In genomic region chr19:3224346-3225325, GRCh38 we compare ENCODE assay signal across 8 cellular contexts. TPM values are rescaled to one million over a fixed set of nuclear protein-coding genes. Genes with fewer than 3 reads are reported as not detected.
DNase-seq lines count a peak whose midpoint lies in the region; ATAC-seq and TF ChIP-seq lines count a peak whose summit lies in the region.

TSS of gene CELF5 (plus strand) at chr19:3224661. CDS start at chr19:3224740, 79 bp downstream.

- H3K4me3 ChIP-seq in left ventricle myocardium inferior = peak within 1 kb of the TSS; percentile 47
- peak within 1 kb of the TSS; percentile 31 for H3K4me3 ChIP-seq in skeletal muscle cell (ENCODE audit: low read depth, low read length)

- TF ChIP-seq CTCF in left ventricle myocardium inferior (IDR thresholded peaks at IDR 0.05; ENCODE audit: borderline replicate concordance) = peak; percentile 70

- H3K4me1 ChIP-seq in left ventricle myocardium inferior = peaks cover 7% of the 10 kb centered on the region

- H3K9me3 ChIP-seq in left ventricle myocardium inferior (replicated peaks) = no peaks in the 10 kb centered on the region

- CTCF ChIA-PET in activated naive CD4-positive, alpha-beta T cell treated with anti-CD3 and anti-CD28 coated beads for 36 hours (lab: Charles Lee) = interaction anchor here (0.5 to 1.3 kb wide), 4 partner anchors 26 to 120 kb away, joined by 3 to 4 read pairs (median 3); no protein-coding TSS in a partner anchor

- ATAC-seq in HG03045 (IDR thresholded peaks at IDR 0.05; ENCODE audit: unreplicated experiment) = no peak

- H3K27ac Mint-ChIP-seq in activated naive CD4-positive, alpha-beta T cell treated with anti-CD3 and anti-CD28 coated beads for 36 hours = no peak within 1 kb of the TSS

- no peak within 1 kb of the TSS for H3K27ac ChIP-seq in left ventricle myocardium inferior (replicated peaks)

- H3K9me3 Mint-ChIP-seq in activated naive CD4-positive, alpha-beta T cell treated with anti-CD3 and anti-CD28 coated beads for 36 hours = no peaks in the 10 kb centered on the region

- no peaks in the 10 kb centered on the region for H3K36me3 ChIP-seq in left ventricle myocardium inferior

- intact Hi-C loops in activated naive CD4-positive, alpha-beta T cell treated with anti-CD3 and anti-CD28 coated beads for 36 hours (cut with micrococcal nuclease) = no loop called here
- intact Hi-C loops in left ventricle myocardium inferior (cut with micrococcal nuclease) = no loop called here

- in situ Hi-C loops in KBM-7 (cut with MboI; ENCODE audit: low pct_unique_long_range_greater_than_20kb, low sequenced_read_pairs) = no loop called here

- DNase-seq in NCI-H82 (lab: John Stamatoyannopoulos, UW) (peak; percentile 63), NCI-H82 treated with DMSO at 0.1 percent for 48 hours (lab: John Stamatoyannopoulos, UW; ENCODE audit: unreplicated experiment) (no peak), RKO (ENCODE audit: low spot score) (peak; percentile 34), left ventricle myocardium inferior (peak; percentile 38), skeletal muscle cell (ENCODE audit: low read depth) (no peak), KBM-7 (no peak)
- peak; percentile 55 for DNase-seq in activated naive CD4-positive, alpha-beta T cell treated with anti-CD3 and anti-CD28 coated beads for 36 hours

- H3K27me3 ChIP-seq in left ventricle myocardium inferior (ENCODE audit: low read depth) = peaks cover 96% of the 10 kb centered on the region

- H3K4me1 Mint-ChIP-seq in activated naive CD4-positive, alpha-beta T cell treated with anti-CD3 and anti-CD28 coated beads for 36 hours (ENCODE audit: low read depth) = no peaks in the 10 kb centered on the region

- H3K4me3 Mint-ChIP-seq in activated naive CD4-positive, alpha-beta T cell treated with anti-CD3 and anti-CD28 coated beads for 36 hours = no peak within 1 kb of the TSS

- peaks cover 36% of the 10 kb centered on the region for H3K27me3 Mint-ChIP-seq in activated naive CD4-positive, alpha-beta T cell treated with anti-CD3 and anti-CD28 coated beads for 36 hours (ENCODE audit: low read depth)

- H3K36me3 Mint-ChIP-seq in activated naive CD4-positive, alpha-beta T cell treated with anti-CD3 and anti-CD28 coated beads for 36 hours (ENCODE audit: low read depth) = no peaks in the 10 kb centered on the region

RNA-seq across cellular contexts. Expression of gene CELF5, which starts in this region (rescaled TPM):
- total RNA-seq in activated naive CD4-positive, alpha-beta T cell treated with anti-CD3 and anti-CD28 coated beads for 36 hours = not detected
- total RNA-seq in left ventricle myocardium inferior = not detected

Comparison
In these comparisons a context has a peak if more than half of its experiments do, and no peak if none do; other contexts are left out.
1. DNase-seq: peak in NCI-H82 (single experiment) and RKO (single experiment); none in NCI-H82 treated with DMSO at 0.1 percent for 48 hours (single experiment), skeletal muscle cell (single experiment) and KBM-7 (single experiment).
2. Peak in DNase-seq in activated naive CD4-positive, alpha-beta T cell treated with anti-CD3 and anti-CD28 coated beads for 36 hours; RNA of the gene not detected or under 1 TPM.
3. Peak in DNase-seq and H3K4me3 ChIP-seq in left ventricle myocardium inferior; RNA of the gene not detected or under 1 TPM.